ENCODE assay signal across 14 cellular contexts in the genomic region with DNA sequence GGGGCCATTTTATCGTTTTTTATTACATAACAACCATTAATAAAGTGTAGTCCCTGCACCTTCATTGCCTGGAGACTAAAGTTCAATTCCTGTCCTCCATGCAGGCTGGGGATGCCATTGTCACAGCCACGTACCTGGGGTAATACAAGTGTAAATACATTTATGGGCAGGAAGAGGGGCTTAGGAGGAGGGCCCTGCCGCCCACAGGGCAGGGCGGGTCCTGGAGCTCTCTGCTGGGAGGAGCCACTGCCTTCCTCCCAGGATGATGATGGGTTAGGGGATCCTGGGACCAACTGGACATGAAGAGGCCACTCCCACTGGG. TPM values are rescaled to one million over a fixed set of nuclear protein-coding genes. Genes with fewer than 3 reads are reported as not detected.
DNase-seq lines count a peak whose midpoint lies in the region; ATAC-seq, FAIRE-seq and TF ChIP-seq lines count a peak whose summit lies in the region.
"Had no signal": no experiment of that assay in that cellular context is flagged by ENCODE, and none has a peak within 500 bp of the region (broad histone marks: within the 10 kb centered on the region; RNA-seq: fewer than 3 reads in every experiment).

No MANE protein-coding gene starts in this region.

- H3K27me3 Mint-ChIP-seq in endodermal cell (ENCODE audit: insufficient read depth): peaks cover 23% of the 10 kb centered on the region
- no peaks in the 10 kb centered on the region for H3K27me3 Mint-ChIP-seq in nephron progenitor cell (ENCODE audit: low read depth, poor library complexity)

- CTCF ChIA-PET in A549 (lab: Yijun Ruan, JAX): interaction anchor here (1.4 to 1.5 kb wide), 4 partner anchors 10 to 46 kb away, joined by 3 to 4 read pairs (median 3); no protein-coding TSS in a partner anchor

- no peaks in the 10 kb centered on the region for H3K9me3 Mint-ChIP-seq in endodermal cell
- no peaks in the 10 kb centered on the region for H3K9me3 Mint-ChIP-seq in nephron progenitor cell
- H3K9me3 Mint-ChIP-seq: CD4-positive, alpha-beta T cell; naive thymus-derived CD8-positive, alpha-beta T cell had no signal

- no peaks in the 10 kb centered on the region for H3K9me3 ChIP-seq in A549
- H3K9me3 ChIP-seq in endodermal cell (ENCODE audit: control insufficient read depth, low read length): no peaks in the 10 kb centered on the region

- POLR2A ChIA-PET in A549 (lab: Yijun Ruan, JAX): interaction anchor here (1.1 kb wide), 1 partner anchor 10 kb away, joined by 4 read pairs; no protein-coding TSS in a partner anchor

- no peak for TF ChIP-seq EP300 in A549 (IDR thresholded peaks at IDR 0.05)

- H3K27me3 ChIP-seq in endodermal cell (ENCODE audit: control insufficient read depth, insufficient read depth, low read length, poor library complexity, severe bottlenecking): no peaks in the 10 kb centered on the region

- ATAC-seq in A549: peak in 1 of 2 experiments; percentile 27; a peak in 3 of 6 replicates
- ATAC-seq: naive thymus-derived CD8-positive, alpha-beta T cell had no signal

- peak overlapping the region; percentile 95 to 96 for H3K27ac ChIP-seq in A549
- H3K27ac ChIP-seq in endodermal cell (ENCODE audit: low read depth, low read length): peak overlapping the region; percentile 12
- peak overlapping the region in 1 of 2 donors; percentile 82 for H3K27ac ChIP-seq in coronary artery
- H3K27ac ChIP-seq: epithelial cell of prostate had no signal

- no peak overlapping the region for H3K9ac ChIP-seq in endodermal cell (ENCODE audit: extremely low read depth, low read length, poor library complexity, severe bottlenecking)

- TF ChIP-seq CTCF in A549 (IDR thresholded peaks at IDR 0.05): no peak
- no peak for TF ChIP-seq CTCF in endodermal cell (conservative IDR thresholded peaks at IDR 0.05)
- no peak for TF ChIP-seq CTCF in nephron progenitor cell (IDR thresholded peaks at IDR 0.05)
- TF ChIP-seq CTCF in coronary artery (IDR thresholded peaks at IDR 0.05): no peak

- peaks cover 3% of the 10 kb centered on the region for H3K36me3 ChIP-seq in endodermal cell (ENCODE audit: control insufficient read depth, insufficient read depth, low read length)

- H3K4me3 ChIP-seq in A549 (peak overlapping the region; percentile 25; the same call in 1 of the 3 replicates), endodermal cell (ENCODE audit: low read length) (peak overlapping the region; percentile 74), coronary artery (no peak overlapping the region)

- H3K4me2 ChIP-seq in A549: peak overlapping the region; percentile 96

- TF ChIP-seq POLR2A in A549 (IDR thresholded peaks at IDR 0.05; ENCODE audit: low read length): no peak

- peak overlapping the region; percentile 86 for H3K4me3 Mint-ChIP-seq in endodermal cell
- H3K4me3 Mint-ChIP-seq in nephron progenitor cell: peak overlapping the region; percentile 64
- H3K4me3 Mint-ChIP-seq: CD4-positive, alpha-beta T cell had no signal

- DNase-seq in A549 (ENCODE audit: low read depth in 1 of 2, low spot score in 1 of 2) (no peak), HuH-7.5 (ENCODE audit: low spot score) (peak; percentile 63), endodermal cell (peak; percentile 73), nephron progenitor cell (no peak), coronary artery (ENCODE audit: low spot score) (no peak), cortex of kidney (lab: John Stamatoyannopoulos, UW) (no peak), amygdala (lab: John Stamatoyannopoulos, UW) (no peak)
- no peak for DNase-seq in activated CD8-positive, alpha-beta memory T cell treated with anti-CD3 and anti-CD28 coated beads, Interleukin-2, amount 50 U/mL, for 48 hours
- DNase-seq: CD4-positive, alpha-beta T cell; NCI-H2171 had no signal

- TF ChIP-seq RAD21 in A549 (conservative IDR thresholded peaks at IDR 0.05 in 1 of 2, IDR thresholded peaks at IDR 0.05 in 1 of 2): no peak

- peaks cover 4% of the 10 kb centered on the region for H3K36me3 Mint-ChIP-seq in endodermal cell (ENCODE audit: low read depth)
- H3K36me3 Mint-ChIP-seq in nephron progenitor cell (ENCODE audit: low read depth): peaks cover 4% of the 10 kb centered on the region

- peaks cover 10% of the 10 kb centered on the region for H3K4me1 Mint-ChIP-seq in endodermal cell
- peaks cover 60% of the 10 kb centered on the region for H3K4me1 Mint-ChIP-seq in nephron progenitor cell

- H3K27ac Mint-ChIP-seq in endodermal cell (peak overlapping the region; percentile 86), nephron progenitor cell (peak overlapping the region; percentile 76)
- H3K27ac Mint-ChIP-seq: CD4-positive, alpha-beta T cell had no signal

- no peak for FAIRE-seq in A549 (lab: Jason Lieb, UNC)
- FAIRE-seq: RCC 7860, TTC549 had no signal

- 31% methylated on average over 4 of the region's 4 CpGs for whole genome bisulfite sequencing in A549 (ENCODE audit: missing lambda C conversion rate)
- WGBS in endodermal cell (ENCODE audit: insufficient coverage in 1 of 2, insufficient read length in 1 of 2), 2 experiments: 57 to 100% methylated on average over 1 to 4 of the region's 4 CpGs

- H3K4me1 ChIP-seq in A549 (peaks cover 87% of the 10 kb centered on the region), endodermal cell (ENCODE audit: control insufficient read depth, insufficient read depth, low read length) (peaks cover 11% of the 10 kb centered on the region)

TF ChIP-seq in A549, 52 proteins besides CTCF, POLR2A, EP300 and RAD21:
- TF ChIP-seq, protein P1, sequence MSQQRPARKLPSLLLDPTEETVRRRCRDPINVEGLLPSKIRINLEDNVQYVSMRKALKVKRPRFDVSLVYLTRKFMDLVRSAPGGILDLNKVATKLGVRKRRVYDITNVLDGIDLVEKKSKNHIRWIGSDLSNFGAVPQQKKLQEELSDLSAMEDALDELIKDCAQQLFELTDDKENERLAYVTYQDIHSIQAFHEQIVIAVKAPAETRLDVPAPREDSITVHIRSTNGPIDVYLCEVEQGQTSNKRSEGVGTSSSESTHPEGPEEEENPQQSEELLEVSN (IDR thresholded peaks at IDR 0.05; ENCODE audit: borderline replicate concordance, low read depth): no peak
- no peak for TF ChIP-seq HDAC2 (IDR thresholded peaks at IDR 0.05)
- TF ChIP-seq RNF2 (IDR thresholded peaks at IDR 0.05; ENCODE audit: borderline replicate concordance, low read depth): no peak
- no peak for TF ChIP-seq POLR2AphosphoS2 (conservative IDR thresholded peaks at IDR 0.05; ENCODE audit: low read length)
- TF ChIP-seq MAZ (IDR thresholded peaks at IDR 0.05; ENCODE audit: borderline replicate concordance, low read depth, low read length): no peak
- TF ChIP-seq FOSL2 (IDR thresholded peaks at IDR 0.05): no peak
- TF ChIP-seq FOSL2 (CRISPR knock-in tag; IDR thresholded peaks at IDR 0.05): no peak
- no peak for TF ChIP-seq HOXB5 (CRISPR knock-in tag; IDR thresholded peaks at IDR 0.05)
- no peak for TF ChIP-seq CEBPB (IDR thresholded peaks at IDR 0.05)
- no peak for TF ChIP-seq FOXS1 (CRISPR knock-in tag; IDR thresholded peaks at IDR 0.05)
- TF ChIP-seq, protein P2, sequence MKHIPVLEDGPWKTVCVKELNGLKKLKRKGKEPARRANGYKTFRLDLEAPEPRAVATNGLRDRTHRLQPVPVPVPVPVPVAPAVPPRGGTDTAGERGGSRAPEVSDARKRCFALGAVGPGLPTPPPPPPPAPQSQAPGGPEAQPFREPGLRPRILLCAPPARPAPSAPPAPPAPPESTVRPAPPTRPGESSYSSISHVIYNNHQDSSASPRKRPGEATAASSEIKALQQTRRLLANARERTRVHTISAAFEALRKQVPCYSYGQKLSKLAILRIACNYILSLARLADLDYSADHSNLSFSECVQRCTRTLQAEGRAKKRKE (CRISPR knock-in tag; IDR thresholded peaks at IDR 0.05; ENCODE audit: low read depth): no peak
- no peak for TF ChIP-seq NPAS2 (CRISPR knock-in tag; IDR thresholded peaks at IDR 0.05; ENCODE audit: borderline replicate concordance)
- no peak for TF ChIP-seq ESRRA (IDR thresholded peaks at IDR 0.05; ENCODE audit: borderline replicate concordance, low read length)
- TF ChIP-seq HEYL (CRISPR knock-in tag; IDR thresholded peaks at IDR 0.05): no peak
- no peak for TF ChIP-seq TFCP2L1 (CRISPR knock-in tag; IDR thresholded peaks at IDR 0.05)
- no peak for TF ChIP-seq NR3C1 (IDR thresholded peaks at IDR 0.05)

RNA-seq across cellular contexts. Expression of a gene that starts 44.0 kb away (rescaled TPM):
- polyA plus RNA-seq in A549 (2011; rRNA removed) (35.8 and 49.3 TPM in 2 replicates), A549 (2017; fragmentation: RNase III; extraction: RNeasy Plus Mini Kit Qiagen cat#74134 plus additional on column Dnase treatment) (59.7 to 72.9 TPM (median 67.4 TPM) in 3 replicates)
- polyA plus RNA-seq in A549 (2012; cell fraction: cytosol; rRNA removed): 58.1 and 82.4 TPM in 2 replicates
- polyA plus RNA-seq in A549 (2012; cell fraction: nucleus; rRNA removed): 198 and 284 TPM in 2 replicates
- 85.1 and 108 TPM in 2 replicates for polyA minus RNA-seq in A549 (2011; rRNA and poly(A)+ RNA removed)
- 10 to 100 TPM; 60.2 to 90.3 TPM for total RNA-seq in endodermal cell
- polyA plus RNA-seq in endodermal cell (2013, experiment 1 of 2): 30.6 TPM
- polyA plus RNA-seq in endodermal cell (2013, experiment 2 of 2): 33.5 TPM

RNA-seq across cellular contexts. Expression of a gene that starts 56.1 kb away (rescaled TPM):
- polyA plus RNA-seq in A549 (2011; rRNA removed) (2.1 and 2.6 TPM in 2 replicates), A549 (2017; fragmentation: RNase III; extraction: RNeasy Plus Mini Kit Qiagen cat#74134 plus additional on column Dnase treatment) (5.2 to 5.9 TPM (median 5.8 TPM) in 3 replicates)
- polyA plus RNA-seq in A549 (2012; cell fraction: cytosol; rRNA removed): 7.4 and 8.4 TPM in 2 replicates
- polyA plus RNA-seq in A549 (2012; cell fraction: nucleus; rRNA removed): 27.4 and 38.1 TPM in 2 replicates
- polyA minus RNA-seq in A549 (2011; rRNA and poly(A)+ RNA removed): 2.6 and 3.5 TPM in 2 replicates
- total RNA-seq in endodermal cell: 10 to 100 TPM; 63.9 to 78.1 TPM
- polyA plus RNA-seq in endodermal cell (2013, experiment 1 of 2): 40.3 TPM
- 37.2 TPM for polyA plus RNA-seq in endodermal cell (2013, experiment 2 of 2)
- total RNA-seq: naive thymus-derived CD8-positive, alpha-beta T cell had no signal
- polyA plus RNA-seq: naive thymus-derived CD8-positive, alpha-beta T cell had no signal

Comparison
In these comparisons a context has a peak if more than half of its experiments do, and no peak if none do; other contexts are left out.
1. DNase-seq: peak in HuH-7.5 (single experiment) and endodermal cell (single experiment); none in A549 (0 of 2), nephron progenitor cell (single experiment), coronary artery (single experiment), activated CD8-positive, alpha-beta memory T cell treated with anti-CD3 and anti-CD28 coated beads, Interleukin-2, amount 50 U/mL, for 48 hours (single experiment), cortex of kidney (single experiment) and amygdala (0 of 56).